8 cellular contexts compared by ENCODE assay signal in the genomic region with DNA sequence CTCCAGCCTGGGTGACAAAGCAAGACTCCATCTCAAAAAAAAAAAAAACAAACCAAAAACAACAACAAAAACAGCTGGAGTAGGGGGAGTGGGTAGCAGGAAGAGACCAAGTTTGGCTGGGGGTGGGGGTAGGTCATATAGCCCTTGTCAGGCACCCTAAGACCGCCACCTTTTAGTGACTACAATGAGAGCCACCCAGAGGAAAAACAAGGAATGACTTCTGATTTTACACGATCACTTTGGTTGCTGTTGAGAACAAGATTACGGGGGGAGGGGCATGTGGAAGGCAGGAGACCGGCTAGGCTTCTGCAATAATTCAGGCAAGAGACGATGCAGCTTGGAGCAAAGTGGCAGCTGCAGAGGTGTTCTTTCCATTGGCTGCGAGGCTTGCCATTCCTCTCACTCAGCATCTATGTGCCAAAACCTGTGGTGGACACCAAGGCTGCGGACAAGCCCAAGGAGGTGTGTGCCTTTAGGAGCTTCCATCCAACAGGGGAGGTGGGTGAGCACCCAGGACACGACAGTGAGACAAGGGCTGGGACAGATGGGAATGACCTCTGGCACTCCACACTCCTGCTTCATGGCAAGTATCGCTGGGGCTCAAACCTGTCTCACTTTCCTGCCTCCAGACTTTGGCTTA. TPM values are rescaled to one million over a fixed set of nuclear protein-coding genes. Genes with fewer than 3 reads are reported as not detected.
DNase-seq lines count a peak whose midpoint lies in the region; ATAC-seq and TF ChIP-seq lines count a peak whose summit lies in the region.

No MANE protein-coding gene starts in this region.

- peak in 3 of 4 donors; percentile 9 to 22 (median 18) for TF ChIP-seq CTCF in right lobe of liver (IDR thresholded peaks at IDR 0.05)

- peaks cover 0 to 54% (median 21%) of the 10 kb centered on the region in 4 donors for H3K4me1 ChIP-seq in right lobe of liver

- DNase-seq in EL (peak; percentile 45), M059J (ENCODE audit: low read depth) (peak; percentile 33), right lobe of liver (peak in 1 of 3 donors; percentile 47), NCI-H2196 treated with DMSO at 0.1 percent for 48 hours (lab: John Stamatoyannopoulos, UW; ENCODE audit: unreplicated experiment) (no peak), ureter (ENCODE audit: low spot score) (no peak)
- DNase-seq in activated naive CD8-positive, alpha-beta T cell treated with anti-CD3 and anti-CD28 coated beads, Interleukin-2, amount 10 ng/mL, durations not matched to agents 7 days and 5 days, result no peak

- peaks cover 20% of the 10 kb centered on the region for H3K36me3 Mint-ChIP-seq in activated naive CD8-positive, alpha-beta T cell treated with anti-CD3 and anti-CD28 coated beads, Interleukin-2, amount 10 ng/mL, durations not matched to agents 7 days and 5 days

- H3K4me3 ChIP-seq in right lobe of liver, result no peak overlapping the region

- peaks cover 0 to 19% (median 0%) of the 10 kb centered on the region in 4 donors for H3K36me3 ChIP-seq in right lobe of liver

- 14% methylated on average over 7 of the region's 9 CpGs for WGBS in right lobe of liver (ENCODE audit: insufficient coverage, low coverage, low lambda C conversion rate, missing lambda C conversion rate)

- H3K27me3 Mint-ChIP-seq in activated naive CD8-positive, alpha-beta T cell treated with anti-CD3 and anti-CD28 coated beads, Interleukin-2, amount 10 ng/mL, durations not matched to agents 7 days and 5 days, result no peaks in the 10 kb centered on the region

- H3K9me3 ChIP-seq in right lobe of liver, result no peaks in the 10 kb centered on the region

- peak overlapping the region; percentile 93 for H3K4me3 Mint-ChIP-seq in activated naive CD8-positive, alpha-beta T cell treated with anti-CD3 and anti-CD28 coated beads, Interleukin-2, amount 10 ng/mL, durations not matched to agents 7 days and 5 days

- ATAC-seq in activated naive CD8-positive, alpha-beta T cell treated with anti-CD3 and anti-CD28 coated beads, Interleukin-2, amount 10 ng/mL, durations not matched to agents 7 days and 5 days (ENCODE audit: low read depth), result no peak
- ATAC-seq in right lobe of liver, result no peak
- ATAC-seq in GM21529 (IDR thresholded peaks at IDR 0.05; ENCODE audit: unreplicated experiment), result no peak
- no peak for ATAC-seq in HG03025 (IDR thresholded peaks at IDR 0.05; ENCODE audit: low FRiP score, unreplicated experiment)

- intact Hi-C loops in right lobe of liver (cut with DNase I), result no loop called here

- no peaks in the 10 kb centered on the region for H3K9me3 Mint-ChIP-seq in activated naive CD8-positive, alpha-beta T cell treated with anti-CD3 and anti-CD28 coated beads, Interleukin-2, amount 10 ng/mL, durations not matched to agents 7 days and 5 days

- H3K4me1 Mint-ChIP-seq in activated naive CD8-positive, alpha-beta T cell treated with anti-CD3 and anti-CD28 coated beads, Interleukin-2, amount 10 ng/mL, durations not matched to agents 7 days and 5 days, result peaks cover 54% of the 10 kb centered on the region

- H3K27me3 ChIP-seq in right lobe of liver, result no peaks in the 10 kb centered on the region

- POLR2A ChIA-PET in activated naive CD8-positive, alpha-beta T cell treated with anti-CD3 and anti-CD28 coated beads, Interleukin-2, amount 10 ng/mL, durations not matched to agents 7 days and 5 days (lab: Charles Lee), result interaction anchor here (0.7 to 8.6 kb wide), 7 partner anchors 8 to 509 kb away, joined by 3 to 80 read pairs (median 14); a partner anchor contains a TSS

- H3K27ac Mint-ChIP-seq in activated naive CD8-positive, alpha-beta T cell treated with anti-CD3 and anti-CD28 coated beads, Interleukin-2, amount 10 ng/mL, durations not matched to agents 7 days and 5 days, result peak overlapping the region; percentile 97

- TF ChIP-seq POLR2A in right lobe of liver (IDR thresholded peaks at IDR 0.05), result no peak

- H3K27ac ChIP-seq in right lobe of liver, result no peak overlapping the region

RNA-seq across cellular contexts. Expression of a gene that starts 1.7 kb away (rescaled TPM):
- 60.0 and 77.0 TPM in 2 replicates for total RNA-seq in M059J (2014; rRNA removed; shearing (Covaris generic))
- 10 to 100 TPM; 66.5 to 71.4 TPM for total RNA-seq in activated naive CD8-positive, alpha-beta T cell treated with anti-CD3 and anti-CD28 coated beads, Interleukin-2, amount 10 ng/mL, durations not matched to agents 7 days and 5 days
- total RNA-seq in right lobe of liver, result 100 to 1,000 TPM in 2 of 6 experiments, 10 to 100 TPM in 4; 31.0 to 104 (median 32.8) TPM
- total RNA-seq in ureter, result 43.2 TPM

RNA-seq across cellular contexts. Expression of a gene that starts 10.4 kb away (rescaled TPM):
- total RNA-seq in M059J (2014; rRNA removed; shearing (Covaris generic)), result 144 and 168 TPM in 2 replicates
- 100 to 1,000 TPM; 413 to 424 TPM for total RNA-seq in activated naive CD8-positive, alpha-beta T cell treated with anti-CD3 and anti-CD28 coated beads, Interleukin-2, amount 10 ng/mL, durations not matched to agents 7 days and 5 days
- total RNA-seq in right lobe of liver (100 to 1,000 TPM; 114 to 187 (median 157) TPM), ureter (381 TPM)

RNA-seq across cellular contexts. Expression of a gene that starts 28.7 kb away (rescaled TPM):
- 11.9 and 17.8 TPM in 2 replicates for total RNA-seq in M059J (2014; rRNA removed; shearing (Covaris generic))
- 10 to 100 TPM; 33.9 to 40.0 TPM for total RNA-seq in activated naive CD8-positive, alpha-beta T cell treated with anti-CD3 and anti-CD28 coated beads, Interleukin-2, amount 10 ng/mL, durations not matched to agents 7 days and 5 days
- 10 to 100 TPM; 17.4 to 24.4 (median 21.5) TPM for total RNA-seq in right lobe of liver
- total RNA-seq in ureter, result 30.1 TPM

RNA-seq across cellular contexts. Expression of a gene that starts 39.7 kb away (rescaled TPM):
- total RNA-seq in M059J (2014; rRNA removed; shearing (Covaris generic)), result 0.02 TPM in 2 replicates
- total RNA-seq in activated naive CD8-positive, alpha-beta T cell treated with anti-CD3 and anti-CD28 coated beads, Interleukin-2, amount 10 ng/mL, durations not matched to agents 7 days and 5 days, result 10 to 100 TPM; 17.3 to 19.0 TPM
- total RNA-seq in right lobe of liver (under 1 TPM in 1 of 6 experiments, not detected in 5; 0.06 TPM), ureter (0.75 TPM)

Comparison
In these comparisons a context has a peak if more than half of its experiments do, and no peak if none do; other contexts are left out.
1. DNase-seq: peak in EL (single experiment) and M059J (single experiment); none in activated naive CD8-positive, alpha-beta T cell treated with anti-CD3 and anti-CD28 coated beads, Interleukin-2, amount 10 ng/mL, durations not matched to agents 7 days and 5 days (single experiment), NCI-H2196 treated with DMSO at 0.1 percent for 48 hours (single experiment) and ureter (single experiment).